Comparison of ENCODE assay signal across 11 cellular contexts in genomic region chr10:79111427-79111826, GRCh38. TPM values are rescaled to one million over a fixed set of nuclear protein-coding genes. Genes with fewer than 3 reads are reported as not detected.
A peak's percentile ranks its signal among the peaks of the same experiment; 100 is the strongest.
DNase-seq lines count a peak whose midpoint lies in the region; ATAC-seq and TF ChIP-seq lines count a peak whose summit lies in the region.
"Had no signal": no experiment of that assay in that cellular context is flagged by ENCODE, and none has a peak within 500 bp of the region (broad histone marks: within the 10 kb centered on the region; RNA-seq: fewer than 3 reads in every experiment).

No MANE protein-coding gene starts in this region.

- peaks cover 66% of the 10 kb centered on the region for H3K4me1 Mint-ChIP-seq in neural crest cell

- peak; percentile 30 for DNase-seq in AG08395 (ENCODE audit: low spot score)
- DNase-seq in M059J (ENCODE audit: low read depth): peak; percentile 93
- peak; percentile 90 for DNase-seq in epithelial cell of proximal tubule (ENCODE audit: low read depth)
- no peak for DNase-seq in neural crest cell (ENCODE audit: low read depth, low spot score)
- DNase-seq in NCI-H146 (lab: John Stamatoyannopoulos, UW): no peak
- no peak for DNase-seq in NCI-H1092 (lab: John Stamatoyannopoulos, UW)
- no peak for DNase-seq in sciatic nerve (ENCODE audit: low spot score)
- DNase-seq: colonic mucosa, T-helper 9 cell had no signal

- H3K4me3 Mint-ChIP-seq in neural crest cell: peak overlapping the region; percentile 65

- intact Hi-C loops in sciatic nerve (cut with DNase I): no loop called here

- ATAC-seq in HG02884 (IDR thresholded peaks at IDR 0.05; ENCODE audit: unreplicated experiment) (no peak), sciatic nerve (no peak)

- H3K9me3 Mint-ChIP-seq in neural crest cell: no peaks in the 10 kb centered on the region
- H3K9me3 Mint-ChIP-seq: CD14-positive monocyte had no signal

- no peaks in the 10 kb centered on the region for H3K27me3 Mint-ChIP-seq in neural crest cell (ENCODE audit: low read depth)

- peak overlapping the region; percentile 75 for H3K27ac Mint-ChIP-seq in neural crest cell (ENCODE audit: unreplicated experiment)
- H3K27ac Mint-ChIP-seq: CD14-positive monocyte had no signal

- no peaks in the 10 kb centered on the region for H3K36me3 Mint-ChIP-seq in neural crest cell (ENCODE audit: low read depth)

- TF ChIP-seq CTCF in epithelial cell of proximal tubule (conservative IDR thresholded peaks at IDR 0.05; ENCODE audit: low read depth, low read length) (no peak), neural crest cell (conservative IDR thresholded peaks at IDR 0.05) (no peak)

- no peak overlapping the region for H3K4me3 ChIP-seq in epithelial cell of proximal tubule (ENCODE audit: low read depth, low read length)
- H3K4me3 ChIP-seq: colonic mucosa had no signal

RNA-seq across cellular contexts. Expression of gene ZMIZ1, which starts 42.7 kb away (rescaled TPM):
- 21.9 and 47.2 TPM in 2 replicates for total RNA-seq in M059J (2014; rRNA removed; shearing (Covaris generic))
- total RNA-seq in epithelial cell of proximal tubule: 16.5 and 21.4 TPM in 2 replicates
- total RNA-seq in neural crest cell: 87.1 and 92.0 TPM in 2 replicates
- total RNA-seq in sciatic nerve: 96.7 TPM

Comparison
In these comparisons a context has a peak if more than half of its experiments do, and no peak if none do; other contexts are left out.
1. DNase-seq: peak in AG08395 (single experiment), M059J (single experiment) and epithelial cell of proximal tubule (single experiment); none in neural crest cell (single experiment), NCI-H146 (single experiment), NCI-H1092 (single experiment) and sciatic nerve (single experiment).